In the genomic region with DNA sequence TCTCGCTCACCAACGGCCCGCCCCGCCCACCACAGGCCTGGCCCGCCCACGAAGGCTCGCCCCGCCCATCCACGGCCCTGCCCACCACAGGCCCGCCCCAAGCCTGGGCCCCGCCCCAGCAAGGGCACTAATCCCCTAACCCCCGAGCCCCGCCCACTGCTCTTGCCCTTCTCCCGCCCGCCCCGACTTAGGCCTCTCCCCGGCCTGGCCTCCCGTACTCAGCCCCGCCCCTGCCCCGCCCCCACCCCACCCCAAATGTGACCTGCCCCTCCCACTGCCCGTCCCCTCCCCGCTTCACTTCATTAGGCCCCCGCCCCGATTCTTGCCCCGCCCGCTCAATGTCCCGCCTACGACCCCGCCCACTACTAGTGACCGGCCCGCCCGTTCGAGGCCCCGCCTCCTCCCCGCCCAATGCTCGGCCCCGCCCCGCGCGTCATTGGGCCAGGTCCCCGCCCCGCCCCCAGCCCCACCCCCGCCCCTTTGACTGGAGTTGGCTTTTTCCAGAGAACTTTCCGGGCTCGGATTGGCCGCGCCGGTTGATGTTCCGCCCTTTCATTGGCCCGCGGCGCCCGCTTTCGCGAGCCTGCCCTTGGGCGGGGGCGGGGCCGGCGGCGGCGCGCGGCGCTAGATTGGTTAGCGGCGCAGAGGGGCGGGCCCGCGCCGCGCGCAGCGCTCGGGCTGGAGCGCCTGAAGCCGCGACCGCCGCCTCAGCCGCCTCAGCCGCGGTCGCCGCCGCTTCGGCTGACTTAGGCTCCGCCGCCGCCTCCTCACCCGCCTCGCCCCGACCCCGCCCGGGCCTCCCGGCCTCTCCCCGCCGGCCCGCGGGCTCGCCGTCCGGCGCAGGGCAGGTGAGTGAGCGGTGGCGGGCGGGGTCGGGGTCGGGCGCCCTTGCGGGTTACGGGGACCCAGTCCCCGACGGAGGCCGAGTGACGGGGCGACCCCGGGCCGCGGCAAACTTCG, we compare ENCODE assay signal across 8 cellular contexts. TPM values are rescaled to one million over a fixed set of nuclear protein-coding genes. Genes with fewer than 3 reads are reported as not detected.
DNase-seq lines count a peak whose midpoint lies in the region; ATAC-seq and TF ChIP-seq lines count a peak whose summit lies in the region.

A gene (plus strand): TSS at position 705 of the 960 bp plus-strand sequence. CDS start 206,361 bp downstream, outside the sequence.

- DNase-seq in CD14-positive monocyte (ENCODE audit: low spot score) (peak; percentile 98), OCI-M2 (lab: John Stamatoyannopoulos, UW; ENCODE audit: unreplicated experiment) (peak; percentile 99), fibroblast of gingiva (ENCODE audit: low read depth) (peak; percentile 97)
- DNase-seq in activated T-cell treated with anti-CD3 and anti-CD28 coated beads, Interleukin-2, amount 50 U/mL, for 48 hours: peak; percentile 97 to 99
- peak; percentile 81 to 94 (median 90) for DNase-seq in naive thymus-derived CD8-positive, alpha-beta T cell
- DNase-seq in stimulated activated CD8-positive, alpha-beta memory T cell treated with anti-CD3 and anti-CD28 coated beads, Interleukin-7, amount 100 ng/mL, for 4 hours (ENCODE audit: low read depth in 2 of 2): peak; percentile 79 to 86

- POLR2A ChIA-PET in naive thymus-derived CD8-positive, alpha-beta T cell (lab: Charles Lee): no interaction called here

- no peaks in the 10 kb centered on the region for H3K36me3 ChIP-seq in HUES48 (ENCODE audit: control insufficient read depth, insufficient read depth, low read length)

- intact Hi-C loops in CD14-positive monocyte (cut with micrococcal nuclease): loop anchor here (2.0 to 10.0 kb wide), 5 partner anchors 51 to 1306 kb away; a partner anchor contains a TSS

- no peaks in the 10 kb centered on the region for H3K36me3 Mint-ChIP-seq in CD14-positive monocyte
- no peaks in the 10 kb centered on the region for H3K36me3 Mint-ChIP-seq in naive thymus-derived CD8-positive, alpha-beta T cell

- H3K9ac ChIP-seq in HUES48 (ENCODE audit: low read depth, low read length): no peak within 1 kb of the TSS

- no peak within 1 kb of the TSS for H3K27ac ChIP-seq in HUES48 (ENCODE audit: low read depth, low read length)

- H3K27me3 Mint-ChIP-seq in CD14-positive monocyte (ENCODE audit: low read depth in 3 of 3): peaks cover 17 to 26% (median 19%) of the 10 kb centered on the region in 3 donors
- peaks cover 7 to 34% (median 24%) of the 10 kb centered on the region in 5 donors for H3K27me3 Mint-ChIP-seq in naive thymus-derived CD8-positive, alpha-beta T cell

- peaks cover 24% of the 10 kb centered on the region for H3K4me1 Mint-ChIP-seq in CD14-positive monocyte
- H3K4me1 Mint-ChIP-seq in naive thymus-derived CD8-positive, alpha-beta T cell: peaks cover 3 to 38% (median 29%) of the 10 kb centered on the region in 4 donors

- peak within 1 kb of the TSS in 1 of 7 donors; percentile 68 for H3K27ac Mint-ChIP-seq in CD14-positive monocyte
- peak within 1 kb of the TSS in 6 of 10 donors; percentile 3 to 62 (median 46) for H3K27ac Mint-ChIP-seq in naive thymus-derived CD8-positive, alpha-beta T cell

- H3K9me3 ChIP-seq in HUES48 (ENCODE audit: control insufficient read depth, insufficient read depth, low read length): no peaks in the 10 kb centered on the region

- peaks cover 29% of the 10 kb centered on the region for H3K27me3 ChIP-seq in HUES48 (ENCODE audit: control insufficient read depth, insufficient read depth, low read length)

- TF ChIP-seq CTCF in CD14-positive monocyte (IDR thresholded peaks at IDR 0.05): no peak

- peak; percentile 65 for ATAC-seq in GM19455 (IDR thresholded peaks at IDR 0.05; ENCODE audit: unreplicated experiment)
- ATAC-seq in naive thymus-derived CD8-positive, alpha-beta T cell: peak; percentile 82

- H3K4me3 Mint-ChIP-seq in CD14-positive monocyte: peak within 1 kb of the TSS; percentile 74 to 87
- H3K4me3 Mint-ChIP-seq in naive thymus-derived CD8-positive, alpha-beta T cell: peak within 1 kb of the TSS; percentile 58 to 86 (median 73)

- peaks cover 0 to 10% (median 2%) of the 10 kb centered on the region in 7 donors for H3K9me3 Mint-ChIP-seq in CD14-positive monocyte
- H3K9me3 Mint-ChIP-seq in naive thymus-derived CD8-positive, alpha-beta T cell: peaks cover 0 to 13% (median 2%) of the 10 kb centered on the region in 9 donors

- peaks cover 8% of the 10 kb centered on the region; the same call in 1 of the 2 replicates for H3K4me1 ChIP-seq in HUES48 (ENCODE audit: control insufficient read depth, insufficient read depth, low read length)

- H3K4me3 ChIP-seq in HUES48 (ENCODE audit: low read depth, low read length): peak within 1 kb of the TSS; percentile 67

RNA-seq across cellular contexts. Expression of the gene that starts here (rescaled TPM):
- polyA plus RNA-seq in CD14-positive monocyte: under 1 TPM in 1 of 2 donors, not detected in 1; 0.34 TPM
- under 1 TPM in 1 of 2 experiments, not detected in 1; 0.47 TPM for total RNA-seq in naive thymus-derived CD8-positive, alpha-beta T cell
- polyA plus RNA-seq in naive thymus-derived CD8-positive, alpha-beta T cell: 1 to 10 TPM in 2 of 3 donors, under 1 TPM in 1; 0.82 to 2.3 (median 1.1) TPM

Comparison
In these comparisons a context has a peak if more than half of its experiments do, and no peak if none do; other contexts are left out.
1. Peak in DNase-seq in CD14-positive monocyte; RNA of the gene not detected or under 1 TPM.